ENCODE assay signal across 10 cellular contexts in genomic region chr17:82931696-82932060, GRCh38.
A peak's percentile ranks its signal among the peaks of the same experiment; 100 is the strongest.
DNase-seq lines count a peak whose midpoint lies in the region; FAIRE-seq and TF ChIP-seq lines count a peak whose summit lies in the region.
"Had no signal": no experiment of that assay in that cellular context is flagged by ENCODE, and none has a peak within 500 bp of the region (broad histone marks: within the 10 kb centered on the region; RNA-seq: fewer than 3 reads in every experiment).

No MANE protein-coding gene starts in this region.

- H3K4me1 ChIP-seq in HEK293 (ENCODE audit: control insufficient read depth, insufficient read depth, low read length) (no peaks in the 10 kb centered on the region), breast epithelium (peaks cover 0 to 5% of the 10 kb centered on the region in 2 donors)

- intact Hi-C loops in breast epithelium (cut with DNase I; ENCODE audit: low total_unique reads), result no loop called here

- H3K36me3 ChIP-seq in HEK293 (ENCODE audit: control insufficient read depth in 2 of 2, insufficient read depth in 1 of 2, low read length in 2 of 2) (peaks cover 13 to 86% of the 10 kb centered on the region in 2 experiments; a peak in 2 of 3 replicates), breast epithelium (no peaks in the 10 kb centered on the region)

- DNase-seq in breast epithelium (ENCODE audit: low spot score in 2 of 2) (peak; percentile 65 to 69), hepatic stellate cell (ENCODE audit: low spot score) (peak; percentile 88), superior temporal gyrus (ENCODE audit: extremely low spot score) (peak; percentile 83), H54 (ENCODE audit: insufficient read length, low spot score) (no peak), NCI-H1930 (lab: John Stamatoyannopoulos, UW) (no peak), NCI-H1694 (lab: John Stamatoyannopoulos, UW) (no peak), SK-N-DZ (ENCODE audit: low spot score) (no peak)
- DNase-seq: kidney glomerular epithelial cell, RPMI8226 had no signal

- no peaks in the 10 kb centered on the region for H3K27me3 ChIP-seq in breast epithelium

- CTCF ChIA-PET in HEK293 (lab: Yijun Ruan, JAX), result interaction anchor here (0.5 to 1.2 kb wide), 4 partner anchors 8 to 309 kb away, joined by 3 to 4 read pairs (median 4); no protein-coding TSS in a partner anchor

- no peak for TF ChIP-seq POLR2A in breast epithelium (IDR thresholded peaks at IDR 0.05)
- TF ChIP-seq POLR2A in H54 (IDR thresholded peaks at IDR 0.05; ENCODE audit: low read depth, low read length), result no peak

- H3K4me3 ChIP-seq in HEK293 (ENCODE audit: low read depth, low read length) (no peak overlapping the region), breast epithelium (no peak overlapping the region)

- TF ChIP-seq CTCF in HEK293 (tag by site-specific recombination; IDR thresholded peaks at IDR 0.05) (no peak), breast epithelium (IDR thresholded peaks at IDR 0.05) (no peak)

- H3K27ac ChIP-seq in HEK293 (ENCODE audit: extremely low read depth, low read depth, low read length) (no peak overlapping the region), breast epithelium (peak overlapping the region; percentile 54 to 74)

- POLR2A ChIA-PET in HEK293 (lab: Yijun Ruan, JAX), result no interaction called here

- no peak for FAIRE-seq in H54 (lab: Jason Lieb, UNC)

- H3K9me3 ChIP-seq in HEK293 (ENCODE audit: control insufficient read depth, insufficient read depth, low read depth, low read length) (no peaks in the 10 kb centered on the region), breast epithelium (no peaks in the 10 kb centered on the region)

TF ChIP-seq in HEK293, 187 proteins besides CTCF, POLR2A, EP300 and RAD21:
- peak; percentile 33; the same call in 1 of the 2 replicates for TF ChIP-seq EGR2 (tag by site-specific recombination; IDR thresholded peaks at IDR 0.05; ENCODE audit: low read depth)
- TF ChIP-seq ZNF202 (tag by site-specific recombination; IDR thresholded peaks at IDR 0.05; ENCODE audit: borderline replicate concordance), result no peak
- peak; percentile 54 for TF ChIP-seq ZFHX2 (tag by site-specific recombination; conservative IDR thresholded peaks at IDR 0.05)
- no peak for TF ChIP-seq ZFP41 (tag by site-specific recombination; IDR thresholded peaks at IDR 0.05; ENCODE audit: borderline replicate concordance)

Comparison
In these comparisons a context has a peak if more than half of its experiments do, and no peak if none do; other contexts are left out.
1. DNase-seq: peak in breast epithelium (2 of 2), hepatic stellate cell (single experiment) and superior temporal gyrus (single experiment); none in H54 (single experiment), NCI-H1930 (0 of 2), NCI-H1694 (single experiment) and SK-N-DZ (single experiment).